Comparison of ENCODE assay signal across 9 cellular contexts in the genomic region with DNA sequence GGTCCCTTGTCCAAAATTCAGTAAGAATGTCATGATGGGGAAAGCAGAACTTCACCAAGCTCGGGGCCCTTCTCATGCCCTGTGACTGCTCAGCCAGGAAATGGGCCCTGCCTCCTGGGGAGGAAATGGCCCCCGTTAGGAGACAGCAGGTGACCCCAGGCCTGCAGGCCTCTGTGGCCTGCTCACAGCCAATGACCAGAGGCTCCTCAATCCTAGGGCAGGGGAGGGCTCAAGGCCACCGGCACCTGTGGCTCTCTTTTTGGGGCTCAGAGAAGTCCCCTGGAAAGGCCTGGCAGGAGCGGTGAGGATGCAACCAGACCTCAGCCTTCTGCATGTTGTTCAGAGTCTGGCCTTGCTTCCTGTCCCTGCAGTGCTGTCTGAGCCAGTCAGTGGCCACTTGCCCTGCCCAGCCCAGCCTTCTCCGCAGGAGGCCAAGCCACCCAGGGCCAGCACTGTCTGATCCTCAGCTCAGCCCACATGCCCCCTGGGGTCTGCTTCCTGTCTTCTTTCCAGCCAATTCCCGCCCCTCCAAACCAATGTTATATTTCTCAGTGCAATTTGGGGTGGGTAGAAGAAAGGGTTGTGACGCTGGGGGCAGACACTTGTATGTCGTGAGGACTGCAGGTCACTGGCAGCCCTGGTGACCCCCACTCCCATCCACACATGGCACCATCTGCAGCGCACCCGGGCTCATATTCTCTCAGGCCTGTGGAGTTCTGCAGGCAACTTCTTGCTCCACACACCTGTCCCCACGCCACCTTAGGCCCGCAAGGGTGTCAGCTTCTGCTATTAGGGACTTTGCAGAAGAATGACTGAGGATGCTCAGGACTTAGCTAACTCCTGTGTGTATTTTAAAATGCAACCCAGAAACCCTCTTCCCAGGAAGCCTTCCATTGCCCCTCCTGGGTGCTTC.
DNase-seq lines count a peak whose midpoint lies in the region; ATAC-seq, FAIRE-seq and TF ChIP-seq lines count a peak whose summit lies in the region.
"Had no signal": no experiment of that assay in that cellular context is flagged by ENCODE, and none has a peak within 500 bp of the region (broad histone marks: within the 10 kb centered on the region; RNA-seq: fewer than 3 reads in every experiment).

No MANE protein-coding gene starts in this region.

- no peak for FAIRE-seq in D721Med (lab: Jason Lieb, UNC)
- FAIRE-seq: endothelial cell of umbilical vein had no signal

- WGBS in SK-N-SH (ENCODE audit: low lambda C conversion rate): 97% methylated on average over 11 of the region's 12 CpGs
- WGBS in body of pancreas, 2 donors: 77 to 88% methylated on average over 8 to 12 of the region's 12 CpGs

- no peak overlapping the region for H3K9ac ChIP-seq in SK-N-SH

- no peak overlapping the region for H2AFZ ChIP-seq in SK-N-SH (ENCODE audit: low read depth)

- POLR2A ChIA-PET in SK-N-SH (lab: Yijun Ruan, JAX): no interaction called here

- TF ChIP-seq RAD21 in SK-N-SH (IDR thresholded peaks at IDR 0.05; ENCODE audit: low read length): no peak

- H3K4me2 ChIP-seq in SK-N-SH: 0 out of 2 replicates have a peak overlapping the region, but pooled peaks have one; percentile 19

- no peak for TF ChIP-seq EP300 in SK-N-SH (IDR thresholded peaks at IDR 0.05; ENCODE audit: borderline replicate concordance in 1 of 2, low read depth in 1 of 2, low read length in 1 of 2)

- TF ChIP-seq CTCF in SK-N-SH (IDR thresholded peaks at IDR 0.05) (no peak), NB4 (IDR thresholded peaks at IDR 0.05; ENCODE audit: low read depth, low read length) (no peak), body of pancreas (IDR thresholded peaks at IDR 0.05) (no peak), progenitor cell of endocrine pancreas (IDR thresholded peaks at IDR 0.05; ENCODE audit: unreplicated experiment) (no peak), D721Med (IDR thresholded peaks at IDR 0.05; ENCODE audit: insufficient read depth, missing control alignments) (no peak)

- no peaks in the 10 kb centered on the region for H3K9me2 ChIP-seq in SK-N-SH

- no peaks in the 10 kb centered on the region for H3K36me3 Mint-ChIP-seq in progenitor cell of endocrine pancreas (ENCODE audit: insufficient read depth)

- H3K27ac ChIP-seq in SK-N-SH (ENCODE audit: low read depth in 2 of 2, low read length in 1 of 2): no peak overlapping the region
- peak overlapping the region; percentile 65 to 93 (median 80) for H3K27ac ChIP-seq in body of pancreas

- H3K4me3 ChIP-seq in SK-N-SH (ENCODE audit: low read depth in 2 of 2, low read length in 1 of 2) (no peak overlapping the region), NB4 (ENCODE audit: low read depth, low read length) (no peak overlapping the region), body of pancreas (no peak overlapping the region)

- TF ChIP-seq POLR2A in NB4 (IDR thresholded peaks at IDR 0.05; ENCODE audit: extremely low read depth, insufficient read length) (no peak), body of pancreas (IDR thresholded peaks at IDR 0.05) (no peak)

- H4K20me1 ChIP-seq in SK-N-SH (ENCODE audit: insufficient read depth): no peaks in the 10 kb centered on the region

- no peaks in the 10 kb centered on the region for H3K9me3 ChIP-seq in SK-N-SH
- H3K9me3 ChIP-seq in body of pancreas: no peaks in the 10 kb centered on the region

- ATAC-seq in SK-N-SH treated with all-trans-retinoic acid at 6 μM for 48 hours (no peak), body of pancreas (no peak), HG02981 (IDR thresholded peaks at IDR 0.05; ENCODE audit: unreplicated experiment) (no peak)
- no peak for ATAC-seq in activated CD4-positive, CD25-positive, alpha-beta regulatory T cell treated with anti-CD3 and anti-CD28 coated beads, Interleukin-2, amount 50 U/mL, for 24 hours

- CTCF ChIA-PET in SK-N-SH (lab: Yijun Ruan, JAX): interaction anchor here (0.9 to 1.3 kb wide), 2 partner anchors 47 to 154 kb away, joined by 3 to 5 read pairs; no protein-coding TSS in a partner anchor

- H3K27ac Mint-ChIP-seq in progenitor cell of endocrine pancreas: peak overlapping the region; percentile 78

- H3F3A ChIP-seq in SK-N-SH (replicated peaks; ENCODE audit: insufficient read depth): no peaks in the 10 kb centered on the region

- intact Hi-C loops in body of pancreas (cut with DNase I): no loop called here

- H3K27me3 ChIP-seq in SK-N-SH (ENCODE audit: insufficient read depth) (no peaks in the 10 kb centered on the region), body of pancreas (no peaks in the 10 kb centered on the region)

- H3K4me1 ChIP-seq in SK-N-SH (ENCODE audit: control insufficient read depth in 1 of 2, insufficient read depth in 2 of 2, low read depth in 1 of 2, low read length in 1 of 2): peaks cover 30 to 32% of the 10 kb centered on the region in 2 experiments
- H3K4me1 ChIP-seq in body of pancreas: peaks cover 61% of the 10 kb centered on the region

- H3K79me2 ChIP-seq in SK-N-SH (ENCODE audit: insufficient read depth): no peaks in the 10 kb centered on the region

- peaks cover 10% of the 10 kb centered on the region for H3K27me3 Mint-ChIP-seq in progenitor cell of endocrine pancreas

- no peaks in the 10 kb centered on the region for H3K36me3 ChIP-seq in SK-N-SH (replicated peaks in 1 of 2; ENCODE audit: control insufficient read depth in 1 of 2, insufficient read depth in 2 of 2, low read length in 1 of 2)
- H3K36me3 ChIP-seq in body of pancreas (replicated peaks in 1 of 2; ENCODE audit: insufficient read depth in 1 of 2, low read depth in 2 of 2): no peaks in the 10 kb centered on the region

- H3K4me3 Mint-ChIP-seq in progenitor cell of endocrine pancreas (ENCODE audit: low read depth): no peak overlapping the region

- DNase-seq in SK-N-SH: no peak
- peak; percentile 52 for DNase-seq in NB4 (ENCODE audit: low read depth)
- DNase-seq in body of pancreas: peak in 1 of 4 donors; percentile 47
- no peak for DNase-seq in progenitor cell of endocrine pancreas (ENCODE audit: low spot score, unreplicated experiment)
- no peak for DNase-seq in D721Med (ENCODE audit: insufficient read length, low spot score)

- peaks cover 22% of the 10 kb centered on the region for H3K4me1 Mint-ChIP-seq in progenitor cell of endocrine pancreas (ENCODE audit: low read depth)

- H3K9me3 Mint-ChIP-seq in progenitor cell of endocrine pancreas (ENCODE audit: low read depth): no peaks in the 10 kb centered on the region

TF ChIP-seq in SK-N-SH, 30 proteins besides CTCF, POLR2A, EP300 and RAD21 (continues in another document):
- no peak for TF ChIP-seq NFIC (IDR thresholded peaks at IDR 0.05; ENCODE audit: borderline replicate concordance)
- TF ChIP-seq PBX3 (IDR thresholded peaks at IDR 0.05): no peak
- TF ChIP-seq TAF1 (IDR thresholded peaks at IDR 0.05; ENCODE audit: borderline replicate concordance, low read depth, low read length): no peak
- TF ChIP-seq ZBTB33 (IDR thresholded peaks at IDR 0.05; ENCODE audit: borderline replicate concordance, low read depth): no peak

TF ChIP-seq in SK-N-SH treated with all-trans-retinoic acid at 6 μM for 48 hours, 23 proteins besides CTCF, POLR2A, EP300 and RAD21:
- TF ChIP-seq ISL1 (CRISPR knock-in tag; IDR thresholded peaks at IDR 0.05) (no peak), TOX (CRISPR knock-in tag; IDR thresholded peaks at IDR 0.05; ENCODE audit: borderline replicate concordance) (no peak)
- TF ChIP-seq, protein P1, sequence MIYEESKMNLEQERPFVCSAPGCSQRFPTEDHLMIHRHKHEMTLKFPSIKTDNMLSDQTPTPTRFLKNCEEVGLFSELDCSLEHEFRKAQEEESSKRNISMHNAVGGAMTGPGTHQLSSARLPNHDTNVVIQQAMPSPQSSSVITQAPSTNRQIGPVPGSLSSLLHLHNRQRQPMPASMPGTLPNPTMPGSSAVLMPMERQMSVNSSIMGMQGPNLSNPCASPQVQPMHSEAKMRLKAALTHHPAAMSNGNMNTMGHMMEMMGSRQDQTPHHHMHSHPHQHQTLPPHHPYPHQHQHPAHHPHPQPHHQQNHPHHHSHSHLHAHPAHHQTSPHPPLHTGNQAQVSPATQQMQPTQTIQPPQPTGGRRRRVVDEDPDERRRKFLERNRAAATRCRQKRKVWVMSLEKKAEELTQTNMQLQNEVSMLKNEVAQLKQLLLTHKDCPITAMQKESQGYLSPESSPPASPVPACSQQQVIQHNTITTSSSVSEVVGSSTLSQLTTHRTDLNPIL (CRISPR knock-in tag; IDR thresholded peaks at IDR 0.05; ENCODE audit: low read depth): no peak

Comparison
In these comparisons a context has a peak if more than half of its experiments do, and no peak if none do; other contexts are left out.
1. H3K27ac ChIP-seq: peak in body of pancreas (4 of 4); none in SK-N-SH (0 of 2).